Comparison of ENCODE assay signal across 9 cellular contexts in the genomic region with DNA sequence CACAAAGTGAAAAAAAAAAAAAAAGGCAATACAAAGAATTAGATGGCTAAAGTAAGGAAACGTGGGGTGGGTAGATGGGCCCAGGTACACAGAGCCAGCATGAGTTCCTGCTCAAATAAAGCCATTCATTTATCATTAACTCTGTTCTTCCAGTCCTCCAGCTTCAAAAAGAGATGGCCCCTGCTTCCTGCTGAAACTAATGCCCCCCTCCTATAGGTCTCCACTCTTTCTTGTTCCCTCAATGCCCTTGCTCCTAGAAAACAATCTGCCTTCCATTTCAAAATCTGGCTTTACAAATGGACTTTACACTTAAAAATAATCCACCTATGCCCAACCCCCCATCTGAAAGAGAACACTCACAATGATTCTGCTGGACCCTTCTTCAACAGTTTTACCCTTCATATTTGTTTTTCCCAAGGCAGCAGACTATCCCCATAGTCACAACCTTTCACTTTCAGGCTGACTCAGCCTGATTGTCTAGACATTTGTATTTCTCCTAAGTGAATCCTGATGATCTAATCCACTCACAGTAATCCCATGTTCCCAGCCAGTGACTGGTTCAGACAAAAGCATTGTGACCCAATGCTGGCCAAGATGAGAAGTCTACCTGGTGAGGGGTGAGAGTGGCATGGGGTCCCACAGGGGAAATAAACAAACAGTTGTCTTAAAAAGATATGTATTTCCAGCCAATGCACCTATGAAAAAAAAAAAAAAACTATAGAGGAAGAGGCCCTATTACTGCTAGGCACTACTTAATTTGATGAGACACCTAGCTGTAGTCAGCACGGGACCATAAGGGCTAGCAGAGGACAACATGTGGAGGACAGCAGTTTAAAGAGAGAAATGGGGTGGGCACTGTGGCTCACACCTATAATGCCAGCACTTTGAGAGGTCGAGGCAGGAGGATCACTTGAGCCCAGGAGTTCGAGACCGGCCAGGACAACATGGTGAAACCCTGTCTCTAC.
A peak's percentile ranks its signal among the peaks of the same experiment; 100 is the strongest.
DNase-seq lines count a peak whose midpoint lies in the region; ATAC-seq and TF ChIP-seq lines count a peak whose summit lies in the region.
"Had no signal": no experiment of that assay in that cellular context is flagged by ENCODE, and none has a peak within 500 bp of the region (broad histone marks: within the 10 kb centered on the region; RNA-seq: fewer than 3 reads in every experiment).

No MANE protein-coding gene starts in this region.

- H3K27ac Mint-ChIP-seq in activated naive CD4-positive, alpha-beta T cell treated with anti-CD3 and anti-CD28 coated beads for 36 hours = peak overlapping the region; percentile 32
- peak overlapping the region; percentile 70 for H3K27ac Mint-ChIP-seq in activated CD8-positive, alpha-beta T cell treated with anti-CD3 and anti-CD28 coated beads, Interleukin-2, amount 10 ng/mL, durations not matched to agents 7 days and 5 days
- peak overlapping the region; percentile 64 to 90 for H3K27ac Mint-ChIP-seq in stimulated activated naive CD8-positive, alpha-beta T cell treated with anti-CD3 and anti-CD28 coated beads, Interleukin-15, amount 100 ng/mL, for 72 hours

- CTCF ChIA-PET in activated naive CD4-positive, alpha-beta T cell treated with anti-CD3 and anti-CD28 coated beads for 36 hours (lab: Charles Lee) = interaction anchor here (0.6 to 1.0 kb wide), 2 partner anchors 41 to 691 kb away, joined by 4 read pairs; no protein-coding TSS in a partner anchor
- CTCF ChIA-PET in activated CD8-positive, alpha-beta T cell treated with anti-CD3 and anti-CD28 coated beads, Interleukin-2, amount 10 ng/mL, durations not matched to agents 7 days and 5 days (lab: Charles Lee) = no interaction called here

- no peak overlapping the region for H3K4me3 Mint-ChIP-seq in activated naive CD4-positive, alpha-beta T cell treated with anti-CD3 and anti-CD28 coated beads for 36 hours
- H3K4me3 Mint-ChIP-seq in activated CD8-positive, alpha-beta T cell treated with anti-CD3 and anti-CD28 coated beads, Interleukin-2, amount 10 ng/mL, durations not matched to agents 7 days and 5 days = no peak overlapping the region
- H3K4me3 Mint-ChIP-seq in stimulated activated naive CD8-positive, alpha-beta T cell treated with anti-CD3 and anti-CD28 coated beads, Interleukin-15, amount 100 ng/mL, for 72 hours = no peak overlapping the region

- no peaks in the 10 kb centered on the region for H3K9me3 Mint-ChIP-seq in activated naive CD4-positive, alpha-beta T cell treated with anti-CD3 and anti-CD28 coated beads for 36 hours
- H3K9me3 Mint-ChIP-seq in activated CD8-positive, alpha-beta T cell treated with anti-CD3 and anti-CD28 coated beads, Interleukin-2, amount 10 ng/mL, durations not matched to agents 7 days and 5 days (ENCODE audit: insufficient read depth) = no peaks in the 10 kb centered on the region
- H3K9me3 Mint-ChIP-seq in stimulated activated naive CD8-positive, alpha-beta T cell treated with anti-CD3 and anti-CD28 coated beads, Interleukin-15, amount 100 ng/mL, for 72 hours = no peaks in the 10 kb centered on the region

- POLR2A ChIA-PET in activated CD8-positive, alpha-beta T cell treated with anti-CD3 and anti-CD28 coated beads, Interleukin-2, amount 10 ng/mL, durations not matched to agents 7 days and 5 days (lab: Charles Lee) = interaction anchor here (1.5 kb wide), 1 partner anchor 41 kb away, joined by 4 read pairs; no protein-coding TSS in a partner anchor

- peaks cover 51% of the 10 kb centered on the region for H3K36me3 Mint-ChIP-seq in activated naive CD4-positive, alpha-beta T cell treated with anti-CD3 and anti-CD28 coated beads for 36 hours (ENCODE audit: low read depth)
- H3K36me3 Mint-ChIP-seq in activated CD8-positive, alpha-beta T cell treated with anti-CD3 and anti-CD28 coated beads, Interleukin-2, amount 10 ng/mL, durations not matched to agents 7 days and 5 days (ENCODE audit: low read depth) = peaks cover 77% of the 10 kb centered on the region

- no peaks in the 10 kb centered on the region for H3K27me3 Mint-ChIP-seq in activated naive CD4-positive, alpha-beta T cell treated with anti-CD3 and anti-CD28 coated beads for 36 hours (ENCODE audit: low read depth)
- no peaks in the 10 kb centered on the region for H3K27me3 Mint-ChIP-seq in activated CD8-positive, alpha-beta T cell treated with anti-CD3 and anti-CD28 coated beads, Interleukin-2, amount 10 ng/mL, durations not matched to agents 7 days and 5 days (ENCODE audit: low read depth)
- no peaks in the 10 kb centered on the region for H3K27me3 Mint-ChIP-seq in stimulated activated naive CD8-positive, alpha-beta T cell treated with anti-CD3 and anti-CD28 coated beads, Interleukin-15, amount 100 ng/mL, for 72 hours

- peaks cover 24% of the 10 kb centered on the region for H3K4me1 Mint-ChIP-seq in activated naive CD4-positive, alpha-beta T cell treated with anti-CD3 and anti-CD28 coated beads for 36 hours (ENCODE audit: low read depth)
- peaks cover 27% of the 10 kb centered on the region for H3K4me1 Mint-ChIP-seq in activated CD8-positive, alpha-beta T cell treated with anti-CD3 and anti-CD28 coated beads, Interleukin-2, amount 10 ng/mL, durations not matched to agents 7 days and 5 days (ENCODE audit: low read depth)
- peaks cover 26% of the 10 kb centered on the region for H3K4me1 Mint-ChIP-seq in stimulated activated naive CD8-positive, alpha-beta T cell treated with anti-CD3 and anti-CD28 coated beads, Interleukin-15, amount 100 ng/mL, for 72 hours

- TF ChIP-seq CTCF in GM10266 (IDR thresholded peaks at IDR 0.05; ENCODE audit: control insufficient read depth, insufficient read depth, low read depth, missing control alignments) = no peak

- intact Hi-C loops in activated naive CD4-positive, alpha-beta T cell treated with anti-CD3 and anti-CD28 coated beads for 36 hours (cut with micrococcal nuclease) = loop anchor here (1.0 kb wide), 1 partner anchor 40 kb away; no protein-coding TSS in a partner anchor

- ATAC-seq in activated CD8-positive, alpha-beta T cell treated with anti-CD3 and anti-CD28 coated beads, Interleukin-2, amount 10 ng/mL, durations not matched to agents 7 days and 5 days = peak; percentile 42
- no peak for ATAC-seq in stimulated activated naive CD8-positive, alpha-beta T cell treated with anti-CD3 and anti-CD28 coated beads, Interleukin-15, amount 100 ng/mL, for 72 hours
- no peak for ATAC-seq in HG03460 (IDR thresholded peaks at IDR 0.05; ENCODE audit: unreplicated experiment)

- no peak for DNase-seq in activated naive CD4-positive, alpha-beta T cell treated with anti-CD3 and anti-CD28 coated beads for 36 hours
- DNase-seq in activated naive CD4-positive, alpha-beta T cell treated with anti-CD3 and anti-CD28 coated beads, Interleukin-2, amount 50 U/mL, for 16 hours = no peak
- DNase-seq in activated CD8-positive, alpha-beta T cell treated with anti-CD3 and anti-CD28 coated beads, Interleukin-2, amount 10 ng/mL, durations not matched to agents 7 days and 5 days = no peak
- DNase-seq in iPS-NIHi7 (ENCODE audit: extremely low spot score) (peak; percentile 10), GM10266 (ENCODE audit: extremely low spot score) (no peak)
- no peak for DNase-seq in stimulated activated naive CD8-positive, alpha-beta T cell treated with anti-CD3 and anti-CD28 coated beads, Interleukin-15, amount 100 ng/mL, for 72 hours
- DNase-seq in stimulated activated CD4-positive, alpha-beta T cell treated with anti-CD3 and anti-CD28 coated beads, Interleukin-15, amount 100 ng/mL, for 24 hours = no peak
- DNase-seq: activated CD8-positive, alpha-beta memory T cell treated with anti-CD3 and anti-CD28 coated beads, Interleukin-2, amount 50 U/mL, for 48 hours had no signal
